In the genomic region with DNA sequence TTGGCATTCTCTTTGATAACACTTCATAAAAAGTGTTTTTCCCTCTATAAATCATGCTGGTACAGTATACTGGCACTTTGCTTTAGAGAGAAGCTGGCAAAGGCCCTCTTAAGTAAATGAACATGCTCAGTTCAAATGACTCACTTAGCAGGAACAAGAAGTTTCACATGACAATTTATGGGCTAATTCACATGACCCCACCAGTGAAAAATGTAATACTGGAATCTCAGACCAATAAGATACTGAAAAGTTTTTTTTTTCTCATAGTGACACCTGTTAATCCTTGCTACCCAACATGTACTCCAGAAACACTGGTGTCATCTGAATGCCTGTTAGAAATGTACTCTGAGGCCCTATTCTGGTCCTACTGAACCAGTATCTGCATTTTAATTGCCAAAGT, we compare ENCODE assay signal across 14 cellular contexts. TPM values are rescaled to one million over a fixed set of nuclear protein-coding genes. Genes with fewer than 3 reads are reported as not detected.
DNase-seq lines count a peak whose midpoint lies in the region; ATAC-seq, FAIRE-seq and TF ChIP-seq lines count a peak whose summit lies in the region.
"Had no signal": no experiment of that assay in that cellular context is flagged by ENCODE, and none has a peak within 500 bp of the region (broad histone marks: within the 10 kb centered on the region; RNA-seq: fewer than 3 reads in every experiment).

No MANE protein-coding gene starts in this region.

- H3K36me3 ChIP-seq in PC-3 (ENCODE audit: low read depth, low read length): peaks cover 31% of the 10 kb centered on the region

- H3K36me3 Mint-ChIP-seq in activated naive CD4-positive, alpha-beta T cell treated with anti-CD3 and anti-CD28 coated beads, Interleukin-2, amount 10 ng/mL, durations not matched to agents 7 days and 5 days: peaks cover 31% of the 10 kb centered on the region

- intact Hi-C loops in PC-3 (cut with micrococcal nuclease): loop anchor here (10.0 kb wide), 1 partner anchor 102 kb away; no protein-coding TSS in a partner anchor

- TF ChIP-seq CTCF in PC-3 (conservative IDR thresholded peaks at IDR 0.05; ENCODE audit: low read depth, low read length) (no peak), fibroblast of mammary gland (conservative IDR thresholded peaks at IDR 0.05; ENCODE audit: control insufficient read depth, insufficient read depth, low read depth, low read length) (no peak), retinal pigment epithelial cell (conservative IDR thresholded peaks at IDR 0.05; ENCODE audit: low read depth, low read length) (no peak), GM13976 (IDR thresholded peaks at IDR 0.05; ENCODE audit: borderline replicate concordance, control extremely low read depth, extremely low read depth, insufficient read depth, missing control alignments) (no peak)

- in situ Hi-C loops in GM13976 (cut with MboI; ENCODE audit: low sequenced_read_pairs, unreplicated experiment): no loop called here

- TF ChIP-seq POLR2A in GM12891 (IDR thresholded peaks at IDR 0.05; ENCODE audit: low read depth, low read length): no peak

- no peak overlapping the region for H3K4me3 Mint-ChIP-seq in activated naive CD4-positive, alpha-beta T cell treated with anti-CD3 and anti-CD28 coated beads, Interleukin-2, amount 10 ng/mL, durations not matched to agents 7 days and 5 days
- H3K4me3 Mint-ChIP-seq: activated naive CD8-positive, alpha-beta T cell treated with anti-CD3 and anti-CD28 coated beads, Interleukin-2, amount 10 ng/mL, durations not matched to agents 7 days and 5 days; mesothelial cell of epicardium had no signal

- H3K9me2 ChIP-seq in PC-3 (replicated peaks; ENCODE audit: low read length): no peaks in the 10 kb centered on the region

- no peaks in the 10 kb centered on the region for H3K9me3 Mint-ChIP-seq in activated naive CD4-positive, alpha-beta T cell treated with anti-CD3 and anti-CD28 coated beads, Interleukin-2, amount 10 ng/mL, durations not matched to agents 7 days and 5 days
- H3K9me3 Mint-ChIP-seq: activated naive CD8-positive, alpha-beta T cell treated with anti-CD3 and anti-CD28 coated beads, Interleukin-2, amount 10 ng/mL, durations not matched to agents 7 days and 5 days; mesothelial cell of epicardium had no signal

- no peak overlapping the region for H2AFZ ChIP-seq in PC-3 (ENCODE audit: low read length)

- H3K9ac ChIP-seq in PC-3 (ENCODE audit: low read length): no peak overlapping the region

- peaks cover 11% of the 10 kb centered on the region for H3K4me1 Mint-ChIP-seq in activated naive CD4-positive, alpha-beta T cell treated with anti-CD3 and anti-CD28 coated beads, Interleukin-2, amount 10 ng/mL, durations not matched to agents 7 days and 5 days

- no peak overlapping the region for H3K4me2 ChIP-seq in PC-3 (ENCODE audit: low read length)

- no TSS peak for BruUV-seq in PC-3 (replicated peaks; lab: Mats Ljungman, UMichigan)

- POLR2A ChIA-PET in PC-3 (lab: Charles Lee; ENCODE audit: unreplicated experiment): no interaction called here

- CTCF ChIA-PET in PC-3 (lab: Charles Lee): no interaction called here
- CTCF ChIA-PET in activated naive CD4-positive, alpha-beta T cell treated with anti-CD3 and anti-CD28 coated beads, Interleukin-2, amount 10 ng/mL, durations not matched to agents 7 days and 5 days (lab: Charles Lee): no interaction called here

- peaks cover 42% of the 10 kb centered on the region for H3K79me2 ChIP-seq in PC-3 (ENCODE audit: low read length)

- H3K27me3 ChIP-seq in PC-3 (ENCODE audit: low read length): no peaks in the 10 kb centered on the region
- H3K27me3 ChIP-seq: esophagus muscularis mucosa had no signal

- H3K4me3 ChIP-seq in PC-3 (ENCODE audit: low read length): no peak overlapping the region
- no peak overlapping the region for H3K4me3 ChIP-seq in fibroblast of mammary gland (ENCODE audit: control insufficient read depth, low read depth, low read length)
- H3K4me3 ChIP-seq in retinal pigment epithelial cell (ENCODE audit: low read length): no peak overlapping the region
- H3K4me3 ChIP-seq: esophagus muscularis mucosa had no signal

- no peaks in the 10 kb centered on the region for H3K9me3 ChIP-seq in PC-3 (ENCODE audit: low read length)
- H3K9me3 ChIP-seq: esophagus muscularis mucosa had no signal

- H3F3A ChIP-seq in PC-3 (ENCODE audit: low read length, unreplicated experiment): no peaks in the 10 kb centered on the region

- H4K20me1 ChIP-seq in PC-3 (ENCODE audit: low read length): 0 out of 2 replicates have a peak, but pooled peaks cover 4% of the 10 kb centered on the region

- ATAC-seq in PC-3: peak; percentile 89

- FAIRE-seq in GM12891 (lab: Jason Lieb, UNC): peak; percentile 33

- H3K27ac ChIP-seq in PC-3 (ENCODE audit: low read length): peak overlapping the region; percentile 34; the same call in 1 of the 2 replicates

- peaks cover 11% of the 10 kb centered on the region for H3K4me1 ChIP-seq in PC-3 (ENCODE audit: insufficient read depth, low read length)

- DNase-seq in GM12891 (ENCODE audit: insufficient read length, low spot score) (no peak), PC-3 (peak; percentile 60), fibroblast of mammary gland (ENCODE audit: low read depth) (peak; percentile 84), retinal pigment epithelial cell (ENCODE audit: low read depth) (peak; percentile 80), GM13976 (ENCODE audit: low spot score) (no peak), SK-N-DZ (ENCODE audit: low spot score) (no peak), NCI-H1694 (lab: John Stamatoyannopoulos, UW) (no peak)
- no peak for DNase-seq in activated naive CD4-positive, alpha-beta T cell treated with anti-CD3 and anti-CD28 coated beads, Interleukin-2, amount 10 ng/mL, durations not matched to agents 7 days and 5 days
- DNase-seq: activated CD4-positive, alpha-beta T cell treated with anti-CD3 and anti-CD28 coated beads for 1 hour; activated naive CD8-positive, alpha-beta T cell treated with anti-CD3 and anti-CD28 coated beads, Interleukin-2, amount 10 ng/mL, durations not matched to agents 7 days and 5 days; GOT3; stimulated activated naive CD4-positive, alpha-beta T cell treated with Interleukin-2 at 50 U/mL for 16 hours had no signal

- H3K27ac Mint-ChIP-seq in activated naive CD4-positive, alpha-beta T cell treated with anti-CD3 and anti-CD28 coated beads, Interleukin-2, amount 10 ng/mL, durations not matched to agents 7 days and 5 days: no peak overlapping the region
- H3K27ac Mint-ChIP-seq: activated naive CD8-positive, alpha-beta T cell treated with anti-CD3 and anti-CD28 coated beads, Interleukin-2, amount 10 ng/mL, durations not matched to agents 7 days and 5 days; mesothelial cell of epicardium had no signal

- no peaks in the 10 kb centered on the region for H3K27me3 Mint-ChIP-seq in activated naive CD4-positive, alpha-beta T cell treated with anti-CD3 and anti-CD28 coated beads, Interleukin-2, amount 10 ng/mL, durations not matched to agents 7 days and 5 days
- H3K27me3 Mint-ChIP-seq: activated naive CD8-positive, alpha-beta T cell treated with anti-CD3 and anti-CD28 coated beads, Interleukin-2, amount 10 ng/mL, durations not matched to agents 7 days and 5 days had no signal

TF ChIP-seq in GM12891, 5 proteins besides CTCF, POLR2A, EP300 and RAD21:
- TF ChIP-seq POLR2AphosphoS5 (IDR thresholded peaks at IDR 0.05; ENCODE audit: low read depth, low read length): no peak
- no peak for TF ChIP-seq SPI1 (IDR thresholded peaks at IDR 0.05; ENCODE audit: low read depth, low read length)
- no peak for TF ChIP-seq PAX5 (IDR thresholded peaks at IDR 0.05; ENCODE audit: insufficient read depth, low read length, severe bottlenecking)
- TF ChIP-seq POU2F2 (IDR thresholded peaks at IDR 0.05; ENCODE audit: low read depth, low read length): no peak
- TF ChIP-seq TAF1 (IDR thresholded peaks at IDR 0.05; ENCODE audit: low read depth, low read length): no peak

RNA-seq across cellular contexts. Expression of a gene that starts 13.9 kb away (rescaled TPM):
- polyA plus RNA-seq in GM12891 (2012; ENCODE audit: low read depth, missing spikeins): 37.2 TPM
- total RNA-seq in PC-3 (2014; rRNA removed): 83.9 and 109 TPM in 2 replicates
- polyA plus RNA-seq in SK-N-DZ (2014; cell fraction: cytosol; rRNA removed): 70.0 and 78.0 TPM in 2 replicates
- polyA plus RNA-seq in SK-N-DZ (2014; cell fraction: nucleus; rRNA removed): 49.3 and 50.9 TPM in 2 replicates

RNA-seq across cellular contexts. Expression of a gene that starts 41.7 kb away (rescaled TPM):
- polyA plus RNA-seq in GM12891 (2012; ENCODE audit: low read depth, missing spikeins): 28.7 TPM
- 10.3 and 25.8 TPM in 2 replicates for total RNA-seq in PC-3 (2014; rRNA removed)
- polyA plus RNA-seq in SK-N-DZ (2014; cell fraction: cytosol; rRNA removed): 16.6 and 18.4 TPM in 2 replicates
- 16.9 and 18.4 TPM in 2 replicates for polyA plus RNA-seq in SK-N-DZ (2014; cell fraction: nucleus; rRNA removed)

RNA-seq across cellular contexts. Expression of a gene that starts 54.3 kb away (rescaled TPM):
- polyA plus RNA-seq in GM12891 (2012; ENCODE audit: low read depth, missing spikeins): 0.99 TPM
- total RNA-seq in PC-3 (2014; rRNA removed): not detected in 2 replicates
- 0.23 and 0.90 TPM in 2 replicates for polyA plus RNA-seq in SK-N-DZ (2014; cell fraction: cytosol; rRNA removed)
- 0.33 TPM in 1 of 2 replicates, not detected in the other for polyA plus RNA-seq in SK-N-DZ (2014; cell fraction: nucleus; rRNA removed)
- total RNA-seq: mesothelial cell of epicardium had no signal

Comparison
In these comparisons a context has a peak if more than half of its experiments do, and no peak if none do; other contexts are left out.
1. DNase-seq: peak in PC-3 (single experiment), fibroblast of mammary gland (single experiment) and retinal pigment epithelial cell (single experiment); none in GM12891 (single experiment), GM13976 (single experiment), activated naive CD4-positive, alpha-beta T cell treated with anti-CD3 and anti-CD28 coated beads, Interleukin-2, amount 10 ng/mL, durations not matched to agents 7 days and 5 days (single experiment), SK-N-DZ (single experiment) and NCI-H1694 (single experiment).